1 cellular context compared by ENCODE assay signal in genomic region chr20:46689082-46689753, GRCh38.
A peak's percentile ranks its signal among the peaks of the same experiment; 100 is the strongest.
TF ChIP-seq lines count a peak whose summit lies in the region.

Gene TP53RK, minus strand, starts transcription at chr20:46689444. Its CDS starts 30 bp downstream, at chr20:46689414.

TF ChIP-seq in HepG2, 621 proteins besides CTCF, POLR2A, EP300 and RAD21 (continued from another document and continues in another):
- TF ChIP-seq ZNF407 (CRISPR knock-in tag; IDR thresholded peaks at IDR 0.05; ENCODE audit: not compliant biosample characterization) (peak; percentile 99), RORA (CRISPR knock-in tag; IDR thresholded peaks at IDR 0.05) (no peak), REST (IDR thresholded peaks at IDR 0.05; ENCODE audit: borderline replicate concordance in 1 of 2, low read depth in 1 of 2, low read length in 2 of 2) (no peak), ZNF251 (CRISPR knock-in tag; IDR thresholded peaks at IDR 0.05) (peak; percentile 48; the same call in 1 of the 2 replicates), TIGD3 (CRISPR knock-in tag; IDR thresholded peaks at IDR 0.05; ENCODE audit: borderline replicate concordance) (no peak), THAP8 (CRISPR knock-in tag; IDR thresholded peaks at IDR 0.05; ENCODE audit: borderline replicate concordance) (no peak), TCF7 (IDR thresholded peaks at IDR 0.05; ENCODE audit: low read depth) (no peak), ZNF572 (CRISPR knock-in tag; IDR thresholded peaks at IDR 0.05) (peak; percentile 97), GZF1 (CRISPR knock-in tag; IDR thresholded peaks at IDR 0.05) (no peak), ZNF567 (CRISPR knock-in tag; IDR thresholded peaks at IDR 0.05; ENCODE audit: borderline replicate concordance) (peak; percentile 75; the same call in 1 of the 2 replicates), XRCC5 (optimal IDR thresholded peaks at IDR 0.05; ENCODE audit: low read length) (peak; percentile 92), GTF3A (CRISPR knock-in tag; conservative IDR thresholded peaks at IDR 0.05) (no peak; the same call in 1 of the 2 replicates), CREBL2 (CRISPR knock-in tag; IDR thresholded peaks at IDR 0.05; ENCODE audit: borderline replicate concordance) (0 out of 2 replicates have a peak, but pooled peaks have one; percentile 94), POLR2AphosphoS5 (IDR thresholded peaks at IDR 0.05; ENCODE audit: low read depth, low read length) (peak; percentile 92), NR2F6 (IDR thresholded peaks at IDR 0.05) (no peak), NR2F6 (CRISPR knock-in tag; IDR thresholded peaks at IDR 0.05) (peak; percentile 31; the same call in 1 of the 2 replicates), SRSF1 (optimal IDR thresholded peaks at IDR 0.05; ENCODE audit: low read depth, low read length) (peak; percentile 90), MBD4 (IDR thresholded peaks at IDR 0.05; ENCODE audit: borderline replicate concordance, low read length) (no peak), PHF20 (CRISPR knock-in tag; IDR thresholded peaks at IDR 0.05) (peak; percentile 63), HDAC2 (CRISPR knock-in tag; IDR thresholded peaks at IDR 0.05) (peak; percentile 71; the same call in 1 of the 2 replicates), ZNF136 (CRISPR knock-in tag; IDR thresholded peaks at IDR 0.05; ENCODE audit: low read depth) (peak; percentile 92), ZNF850 (CRISPR knock-in tag; conservative IDR thresholded peaks at IDR 0.05) (peak; percentile 92), ZNF563 (CRISPR knock-in tag; IDR thresholded peaks at IDR 0.05) (peak; percentile 95), FOXK1 (CRISPR knock-in tag; IDR thresholded peaks at IDR 0.05; ENCODE audit: borderline replicate concordance, low read depth) (peak; percentile 12), KLF6 (CRISPR knock-in tag; IDR thresholded peaks at IDR 0.05) (peak; percentile 89), TARDBP (CRISPR knock-in tag; IDR thresholded peaks at IDR 0.05) (peak; percentile 45; the same call in 1 of the 2 replicates), IRF2 (CRISPR knock-in tag; IDR thresholded peaks at IDR 0.05) (peak; percentile 75), PAX8 (CRISPR knock-in tag; IDR thresholded peaks at IDR 0.05; ENCODE audit: borderline replicate concordance) (no peak), ZSCAN9 (CRISPR knock-in tag; IDR thresholded peaks at IDR 0.05; ENCODE audit: borderline replicate concordance) (peak; percentile 79), ZNF350 (CRISPR knock-in tag; IDR thresholded peaks at IDR 0.05; ENCODE audit: borderline replicate concordance, low read depth) (peak; percentile 97), ZFP37 (CRISPR knock-in tag; IDR thresholded peaks at IDR 0.05; ENCODE audit: borderline replicate concordance) (peak; percentile 72; the same call in 1 of the 2 replicates), AKAP8 (CRISPR knock-in tag; IDR thresholded peaks at IDR 0.05) (peak; percentile 77; the same call in 1 of the 2 replicates), ZBTB39 (CRISPR knock-in tag; IDR thresholded peaks at IDR 0.05) (no peak; the same call in 1 of the 2 replicates), PATZ1 (CRISPR knock-in tag; IDR thresholded peaks at IDR 0.05) (0 out of 2 replicates have a peak, but pooled peaks have one; percentile 11), POGK (CRISPR knock-in tag; conservative IDR thresholded peaks at IDR 0.05) (no peak), ZNF766 (CRISPR knock-in tag; IDR thresholded peaks at IDR 0.05; ENCODE audit: borderline replicate concordance) (peak; percentile 99), ZNF639 (CRISPR knock-in tag; conservative IDR thresholded peaks at IDR 0.05) (peak; percentile 65; the same call in 1 of the 2 replicates), ZBTB8A (CRISPR knock-in tag; IDR thresholded peaks at IDR 0.05; ENCODE audit: borderline replicate concordance, low read depth) (peak; percentile 75), SATB2 (CRISPR knock-in tag; IDR thresholded peaks at IDR 0.05) (peak; percentile 94)
